ENCODE assay signal across 8 cellular contexts in the genomic region with DNA sequence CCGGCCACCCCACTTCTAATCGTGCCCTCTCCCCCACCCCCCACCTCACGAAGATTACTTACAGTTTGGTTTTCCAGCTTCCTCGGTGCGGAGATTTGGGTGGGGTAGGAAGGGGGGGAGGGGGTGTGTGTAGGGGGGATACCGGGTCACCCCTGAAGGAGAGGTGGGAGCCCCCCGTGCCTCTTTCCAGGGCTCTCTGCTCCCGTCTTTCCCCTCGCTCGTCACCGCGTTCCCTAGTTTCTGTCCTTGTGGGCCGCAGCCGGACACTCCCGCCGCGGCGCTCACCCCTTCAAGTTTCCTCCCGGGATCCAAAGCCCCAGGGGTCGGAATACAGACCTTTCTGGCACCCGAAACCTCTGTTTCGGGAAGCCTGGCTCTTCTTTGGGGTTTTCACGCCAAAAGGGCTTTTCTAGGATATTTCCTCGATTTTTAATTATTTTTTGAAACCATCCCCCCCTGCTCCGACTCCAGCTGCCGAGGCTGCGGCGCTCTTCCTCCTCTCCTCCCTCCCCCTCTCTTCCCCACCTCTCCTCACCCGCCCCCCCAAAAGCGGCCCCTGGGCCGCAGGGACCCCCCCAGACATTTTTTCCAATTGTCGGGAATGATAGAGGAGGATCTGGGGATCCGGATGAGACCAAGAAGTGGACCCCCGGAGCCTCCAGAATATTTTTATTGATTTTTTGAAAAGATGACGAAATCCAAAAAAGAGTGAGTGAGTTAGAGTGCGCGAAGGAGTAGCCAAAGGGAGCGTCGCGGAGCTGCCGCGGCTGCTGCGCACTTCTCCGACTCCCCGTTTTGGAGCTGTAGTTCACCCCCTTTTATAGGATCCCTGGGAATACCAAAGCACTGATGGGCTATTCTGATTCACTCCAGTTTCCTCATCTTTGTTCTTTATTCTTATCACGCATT. TPM values are rescaled to one million over a fixed set of nuclear protein-coding genes. Genes with fewer than 3 reads are reported as not detected.
DNase-seq lines count a peak whose midpoint lies in the region; ATAC-seq and TF ChIP-seq lines count a peak whose summit lies in the region.

No MANE protein-coding gene starts in this region.

- no peak for ATAC-seq in stimulated activated naive CD8-positive, alpha-beta T cell treated with anti-CD3 and anti-CD28 coated beads, Interleukin-15, Interleukin-2, amounts not matched to agents 100 U/mL and 50 U/mL, for 24 hours
- ATAC-seq in GM18519 (IDR thresholded peaks at IDR 0.05; ENCODE audit: low FRiP score, unreplicated experiment) = no peak
- no peak for ATAC-seq in HG02852 (IDR thresholded peaks at IDR 0.05; ENCODE audit: unreplicated experiment)

- no peak for DNase-seq in stimulated activated naive CD8-positive, alpha-beta T cell treated with anti-CD3 and anti-CD28 coated beads, Interleukin-15, Interleukin-2, amounts not matched to agents 100 U/mL and 50 U/mL, for 24 hours
- DNase-seq in cardiac fibroblast (ENCODE audit: low read depth in 2 of 2) = peak in 1 of 2 donors; percentile 55
- DNase-seq in NCI-H2081 (lab: John Stamatoyannopoulos, UW) = no peak
- no peak for DNase-seq in NCI-H2171 treated with DMSO at 0.1 percent for 48 hours (lab: John Stamatoyannopoulos, UW)

- H3K4me1 ChIP-seq in mesodermal cell (ENCODE audit: control insufficient read depth, insufficient read depth, low read length, poor library complexity, severe bottlenecking) = peaks cover 44% of the 10 kb centered on the region

- peak overlapping the region; percentile 74 for H3K27ac ChIP-seq in mesodermal cell (ENCODE audit: low read depth, low read length, severe bottlenecking)

- H3K4me3 ChIP-seq in cardiac fibroblast (replicated peaks in 1 of 2; ENCODE audit: low read depth in 2 of 2, low read length in 2 of 2) = peak overlapping the region; percentile 50 to 75
- peak overlapping the region; percentile 99 for H3K4me3 ChIP-seq in mesodermal cell (ENCODE audit: extremely low read depth, insufficient read depth, low read length, poor library complexity, severe bottlenecking)

- no peaks in the 10 kb centered on the region for H3K9me3 Mint-ChIP-seq in stimulated activated naive CD8-positive, alpha-beta T cell treated with anti-CD3 and anti-CD28 coated beads, Interleukin-15, Interleukin-2, amounts not matched to agents 100 ng/mL and 50 ng/mL, for 24 hours

- peaks cover 57% of the 10 kb centered on the region for H3K36me3 Mint-ChIP-seq in stimulated activated naive CD8-positive, alpha-beta T cell treated with anti-CD3 and anti-CD28 coated beads, Interleukin-15, Interleukin-2, amounts not matched to agents 100 ng/mL and 50 ng/mL, for 24 hours (ENCODE audit: low read depth)

- H3K27me3 Mint-ChIP-seq in stimulated activated naive CD8-positive, alpha-beta T cell treated with anti-CD3 and anti-CD28 coated beads, Interleukin-15, Interleukin-2, amounts not matched to agents 100 ng/mL and 50 ng/mL, for 24 hours = no peaks in the 10 kb centered on the region

- H3K27ac Mint-ChIP-seq in stimulated activated naive CD8-positive, alpha-beta T cell treated with anti-CD3 and anti-CD28 coated beads, Interleukin-15, Interleukin-2, amounts not matched to agents 100 ng/mL and 50 ng/mL, for 24 hours = peak overlapping the region; percentile 100

- peaks cover 44% of the 10 kb centered on the region for H3K36me3 ChIP-seq in mesodermal cell (ENCODE audit: control insufficient read depth, insufficient read depth, low read length)

- no peak for TF ChIP-seq CTCF in cardiac fibroblast (IDR thresholded peaks at IDR 0.05; ENCODE audit: low read depth, low read length)

- peak overlapping the region; percentile 94 for H3K4me3 Mint-ChIP-seq in stimulated activated naive CD8-positive, alpha-beta T cell treated with anti-CD3 and anti-CD28 coated beads, Interleukin-15, Interleukin-2, amounts not matched to agents 100 ng/mL and 50 ng/mL, for 24 hours

- 0% methylated on average over 29 to 30 of the region's 46 CpGs for WGBS in mesodermal cell (ENCODE audit: insufficient coverage in 2 of 2), 2 experiments

- no peaks in the 10 kb centered on the region for H3K9me3 ChIP-seq in mesodermal cell (ENCODE audit: control insufficient read depth, low read length)

- H3K4me1 Mint-ChIP-seq in stimulated activated naive CD8-positive, alpha-beta T cell treated with anti-CD3 and anti-CD28 coated beads, Interleukin-15, Interleukin-2, amounts not matched to agents 100 ng/mL and 50 ng/mL, for 24 hours (ENCODE audit: low read depth) = peaks cover 55% of the 10 kb centered on the region

RNA-seq across cellular contexts. Expression of gene CCND2, which starts 1.7 kb away (rescaled TPM):
- polyA plus RNA-seq in mesodermal cell (2013, experiment 1 of 2) = 66.2 TPM
- 66.9 TPM for polyA plus RNA-seq in mesodermal cell (2013, experiment 2 of 2)

RNA-seq across cellular contexts. Expression of gene TIGAR, which starts 45.8 kb away (rescaled TPM):
- 9.8 TPM for polyA plus RNA-seq in mesodermal cell (2013, experiment 1 of 2)
- 12.9 TPM for polyA plus RNA-seq in mesodermal cell (2013, experiment 2 of 2)
